Comparison of ENCODE assay signal across 8 cellular contexts in the genomic region with DNA sequence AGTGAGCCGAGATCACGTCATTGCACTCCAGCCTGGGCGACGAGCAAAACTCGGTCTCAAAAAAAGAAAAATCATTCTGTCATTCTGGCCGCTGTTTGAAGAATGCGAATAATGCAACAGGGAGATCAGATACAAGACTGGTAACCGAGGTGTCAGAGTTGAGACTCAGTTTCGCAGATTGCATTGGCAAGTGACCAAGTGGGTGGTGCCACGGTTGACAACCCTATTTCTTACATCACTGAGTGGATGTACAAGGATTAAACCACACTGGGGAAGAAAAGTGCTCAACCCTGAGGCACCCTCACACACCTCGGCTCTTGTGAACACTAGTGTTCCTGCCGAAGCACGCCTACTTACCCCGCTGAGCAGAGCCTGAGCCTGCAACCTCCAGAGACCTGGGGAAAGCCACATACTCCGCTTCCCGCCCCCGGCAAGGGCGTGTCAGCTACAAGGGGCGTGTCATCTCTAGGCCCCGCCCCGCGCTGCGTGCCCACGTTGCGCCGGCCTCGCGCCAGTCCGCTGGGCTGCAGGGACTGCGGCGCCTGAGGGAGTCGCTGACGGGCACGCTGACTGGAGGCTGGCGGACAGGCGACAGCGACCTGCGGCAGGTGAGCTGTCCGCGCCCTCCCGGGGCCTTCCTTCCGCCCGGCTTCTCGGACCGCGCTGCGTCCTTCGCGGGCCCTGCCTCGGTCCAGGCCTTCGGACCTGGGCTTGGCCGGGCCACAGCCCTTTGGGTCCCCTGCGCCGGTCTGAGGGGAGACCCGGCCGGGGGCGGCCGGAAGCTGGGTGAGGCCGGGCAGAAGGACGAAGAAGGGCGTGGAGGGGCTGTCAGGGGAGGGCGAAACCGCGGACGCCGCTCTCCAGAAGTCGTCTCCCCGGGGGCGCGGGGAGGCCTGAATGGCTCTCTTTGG. TPM values are rescaled to one million over a fixed set of nuclear protein-coding genes. Genes with fewer than 3 reads are reported as not detected.
DNase-seq lines count a peak whose midpoint lies in the region; ATAC-seq and TF ChIP-seq lines count a peak whose summit lies in the region.

A gene with protein sequence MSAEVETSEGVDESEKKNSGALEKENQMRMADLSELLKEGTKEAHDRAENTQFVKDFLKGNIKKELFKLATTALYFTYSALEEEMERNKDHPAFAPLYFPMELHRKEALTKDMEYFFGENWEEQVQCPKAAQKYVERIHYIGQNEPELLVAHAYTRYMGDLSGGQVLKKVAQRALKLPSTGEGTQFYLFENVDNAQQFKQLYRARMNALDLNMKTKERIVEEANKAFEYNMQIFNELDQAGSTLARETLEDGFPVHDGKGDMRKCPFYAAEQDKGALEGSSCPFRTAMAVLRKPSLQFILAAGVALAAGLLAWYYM (plus strand): TSS at position 519 of the 911 bp plus-strand sequence. CDS start 29,127 bp downstream, outside the sequence.

- H3K27me3 Mint-ChIP-seq in activated T-cell treated with anti-CD3 and anti-CD28 coated beads, Interleukin-2, amount 50 U/mL, for 24 hours: no peaks in the 10 kb centered on the region

- H3K4me3 Mint-ChIP-seq in activated T-cell treated with anti-CD3 and anti-CD28 coated beads, Interleukin-2, amount 50 U/mL, for 24 hours: peak within 1 kb of the TSS; percentile 91

- no peak; the same call in 1 of the 2 replicates for TF ChIP-seq CTCF in PC-9 (conservative IDR thresholded peaks at IDR 0.05)

- H3K4me3 ChIP-seq in PC-9 (peak within 1 kb of the TSS; percentile 96), esophagus (ENCODE audit: low read depth in 1 of 2, low read length in 2 of 2) (peak within 1 kb of the TSS; percentile 87 to 89), muscle layer of colon (ENCODE audit: low read depth in 1 of 2, low read length in 2 of 2) (peak within 1 kb of the TSS; percentile 69 to 93)

- peaks cover 45% of the 10 kb centered on the region; the same call in 1 of the 2 replicates for H3F3A ChIP-seq in PC-9 (ENCODE audit: insufficient read depth, low read depth)

- H3K27ac ChIP-seq in PC-9 (peak within 1 kb of the TSS; percentile 71), esophagus (ENCODE audit: low read depth in 2 of 2, low read length in 1 of 2) (peak within 1 kb of the TSS; percentile 93), muscle layer of colon (ENCODE audit: low read depth, low read length) (peak within 1 kb of the TSS; percentile 58)

- no peaks in the 10 kb centered on the region; the same call in 1 of the 2 replicates for H4K20me1 ChIP-seq in PC-9 (ENCODE audit: insufficient read depth)

- H3K9me3 Mint-ChIP-seq in activated T-cell treated with anti-CD3 and anti-CD28 coated beads, Interleukin-2, amount 50 U/mL, for 24 hours: peaks cover 2% of the 10 kb centered on the region

- peak within 1 kb of the TSS; percentile 4 for H3K9ac ChIP-seq in muscle layer of colon (ENCODE audit: low read length)

- peaks cover 76% of the 10 kb centered on the region for H3K79me2 ChIP-seq in PC-9 (ENCODE audit: low read depth)

- peak within 1 kb of the TSS; percentile 91 for H3K4me2 ChIP-seq in PC-9

- H3K4me1 ChIP-seq in PC-9 (replicated peaks; ENCODE audit: insufficient read depth): peaks cover 27% of the 10 kb centered on the region
- H3K4me1 ChIP-seq in esophagus (ENCODE audit: control insufficient read depth in 2 of 2, insufficient read depth in 2 of 2, low read length in 1 of 2): peaks cover 0 to 8% of the 10 kb centered on the region in 2 donors
- peaks cover 9% of the 10 kb centered on the region for H3K4me1 ChIP-seq in muscle layer of colon (ENCODE audit: insufficient read depth, low read length)

- POLR2A ChIA-PET in PC-9 (lab: Charles Lee; ENCODE audit: unreplicated experiment): interaction anchor here (0.5 to 0.8 kb wide), 6 partner anchors 13 to 1289 kb away, joined by 3 to 31 read pairs (median 8); no protein-coding TSS in a partner anchor

- TF ChIP-seq EP300 in Ishikawa (IDR thresholded peaks at IDR 0.05; ENCODE audit: borderline replicate concordance): no peak

- H3K27me3 ChIP-seq in PC-9 (ENCODE audit: insufficient read depth, low read depth) (no peaks in the 10 kb centered on the region), esophagus (ENCODE audit: control insufficient read depth in 1 of 2, insufficient read depth in 2 of 2, low read length in 2 of 2) (no peaks in the 10 kb centered on the region), muscle layer of colon (ENCODE audit: control insufficient read depth in 1 of 2, insufficient read depth in 2 of 2, low read length in 2 of 2) (no peaks in the 10 kb centered on the region)

- H2AFZ ChIP-seq in PC-9: peak within 1 kb of the TSS; percentile 88

- H3K36me3 ChIP-seq in PC-9 (ENCODE audit: low read depth) (no peaks in the 10 kb centered on the region), esophagus (ENCODE audit: control insufficient read depth in 2 of 2, insufficient read depth in 2 of 2, low read length in 1 of 2) (no peaks in the 10 kb centered on the region), muscle layer of colon (ENCODE audit: insufficient read depth, low read length) (no peaks in the 10 kb centered on the region)

- H3K4me1 Mint-ChIP-seq in activated T-cell treated with anti-CD3 and anti-CD28 coated beads, Interleukin-2, amount 50 U/mL, for 24 hours (ENCODE audit: low read depth): peaks cover 49% of the 10 kb centered on the region

- CTCF ChIA-PET in PC-9 (lab: Charles Lee): interaction anchor here (0.7 to 1.8 kb wide), 3 partner anchors 24 to 110 kb away, joined by 3 to 6 read pairs (median 4); no protein-coding TSS in a partner anchor

- no TSS peak for BruUV-seq in PC-9 (replicated peaks; lab: Mats Ljungman, UMichigan)

- peak; percentile 75 for ATAC-seq in GM21576 (IDR thresholded peaks at IDR 0.05; ENCODE audit: unreplicated experiment)

- DNase-seq in DMS53 (lab: John Stamatoyannopoulos, UW) (peak; percentile 97), PC-9 (peak; percentile 86 to 99)
- peak; percentile 99 for DNase-seq in activated T-cell treated with anti-CD3 and anti-CD28 coated beads, Interleukin-2, amount 50 U/mL, for 24 hours
- DNase-seq in stimulated activated CD8-positive, alpha-beta memory T cell treated with anti-CD3 and anti-CD28 coated beads, Interleukin-7, amount 100 ng/mL, for 4 hours (ENCODE audit: low read depth in 2 of 2): peak; percentile 87 to 89

- H3K9me3 ChIP-seq in PC-9 (ENCODE audit: insufficient read depth, low read depth) (no peaks in the 10 kb centered on the region), esophagus (ENCODE audit: control insufficient read depth in 2 of 2, insufficient read depth in 1 of 2, low read depth in 1 of 2, low read length in 1 of 2) (no peaks in the 10 kb centered on the region), muscle layer of colon (ENCODE audit: low read length) (no peaks in the 10 kb centered on the region)

- intact Hi-C loops in PC-9 (cut with micrococcal nuclease; ENCODE audit: unreplicated experiment): loop anchor here (1.0 kb wide), 1 partner anchor 24 kb away; no protein-coding TSS in a partner anchor

- no peak for TF ChIP-seq RAD21 in Ishikawa (IDR thresholded peaks at IDR 0.05; ENCODE audit: low read depth)

- H3K36me3 Mint-ChIP-seq in activated T-cell treated with anti-CD3 and anti-CD28 coated beads, Interleukin-2, amount 50 U/mL, for 24 hours (ENCODE audit: low read depth): peaks cover 35% of the 10 kb centered on the region

- WGBS in esophagus, 2 donors: 9% methylated on average over 61 to 70 of the region's 70 CpGs

- H3K9me2 ChIP-seq in PC-9 (ENCODE audit: insufficient read depth): no peaks in the 10 kb centered on the region

- peak within 1 kb of the TSS; percentile 90 for H3K27ac Mint-ChIP-seq in activated T-cell treated with anti-CD3 and anti-CD28 coated beads, Interleukin-2, amount 50 U/mL, for 24 hours

TF ChIP-seq in Ishikawa, 13 proteins besides CTCF, POLR2A, EP300 and RAD21 (continues in another document):
- TF ChIP-seq FOXM1 (IDR thresholded peaks at IDR 0.05; ENCODE audit: borderline replicate concordance, low read depth) (no peak), ZBTB7A (IDR thresholded peaks at IDR 0.05; ENCODE audit: low read depth) (peak; percentile 91), TAF1 (IDR thresholded peaks at IDR 0.05; ENCODE audit: low read depth) (peak; percentile 93), YY1 (IDR thresholded peaks at IDR 0.05; ENCODE audit: low read depth) (0 out of 2 replicates have a peak, but pooled peaks have one; percentile 29), CREB1 (IDR thresholded peaks at IDR 0.05; ENCODE audit: low read depth) (peak; percentile 38; the same call in 1 of the 2 replicates), TEAD4 (IDR thresholded peaks at IDR 0.05) (no peak; the same call in none of the 2 replicates), NFIC (IDR thresholded peaks at IDR 0.05) (no peak; the same call in 1 of the 2 replicates)
- TF ChIP-seq, protein P1, sequence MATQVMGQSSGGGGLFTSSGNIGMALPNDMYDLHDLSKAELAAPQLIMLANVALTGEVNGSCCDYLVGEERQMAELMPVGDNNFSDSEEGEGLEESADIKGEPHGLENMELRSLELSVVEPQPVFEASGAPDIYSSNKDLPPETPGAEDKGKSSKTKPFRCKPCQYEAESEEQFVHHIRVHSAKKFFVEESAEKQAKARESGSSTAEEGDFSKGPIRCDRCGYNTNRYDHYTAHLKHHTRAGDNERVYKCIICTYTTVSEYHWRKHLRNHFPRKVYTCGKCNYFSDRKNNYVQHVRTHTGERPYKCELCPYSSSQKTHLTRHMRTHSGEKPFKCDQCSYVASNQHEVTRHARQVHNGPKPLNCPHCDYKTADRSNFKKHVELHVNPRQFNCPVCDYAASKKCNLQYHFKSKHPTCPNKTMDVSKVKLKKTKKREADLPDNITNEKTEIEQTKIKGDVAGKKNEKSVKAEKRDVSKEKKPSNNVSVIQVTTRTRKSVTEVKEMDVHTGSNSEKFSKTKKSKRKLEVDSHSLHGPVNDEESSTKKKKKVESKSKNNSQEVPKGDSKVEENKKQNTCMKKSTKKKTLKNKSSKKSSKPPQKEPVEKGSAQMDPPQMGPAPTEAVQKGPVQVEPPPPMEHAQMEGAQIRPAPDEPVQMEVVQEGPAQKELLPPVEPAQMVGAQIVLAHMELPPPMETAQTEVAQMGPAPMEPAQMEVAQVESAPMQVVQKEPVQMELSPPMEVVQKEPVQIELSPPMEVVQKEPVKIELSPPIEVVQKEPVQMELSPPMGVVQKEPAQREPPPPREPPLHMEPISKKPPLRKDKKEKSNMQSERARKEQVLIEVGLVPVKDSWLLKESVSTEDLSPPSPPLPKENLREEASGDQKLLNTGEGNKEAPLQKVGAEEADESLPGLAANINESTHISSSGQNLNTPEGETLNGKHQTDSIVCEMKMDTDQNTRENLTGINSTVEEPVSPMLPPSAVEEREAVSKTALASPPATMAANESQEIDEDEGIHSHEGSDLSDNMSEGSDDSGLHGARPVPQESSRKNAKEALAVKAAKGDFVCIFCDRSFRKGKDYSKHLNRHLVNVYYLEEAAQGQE (IDR thresholded peaks at IDR 0.05; ENCODE audit: low read depth): no peak
- TF ChIP-seq, protein P2, sequence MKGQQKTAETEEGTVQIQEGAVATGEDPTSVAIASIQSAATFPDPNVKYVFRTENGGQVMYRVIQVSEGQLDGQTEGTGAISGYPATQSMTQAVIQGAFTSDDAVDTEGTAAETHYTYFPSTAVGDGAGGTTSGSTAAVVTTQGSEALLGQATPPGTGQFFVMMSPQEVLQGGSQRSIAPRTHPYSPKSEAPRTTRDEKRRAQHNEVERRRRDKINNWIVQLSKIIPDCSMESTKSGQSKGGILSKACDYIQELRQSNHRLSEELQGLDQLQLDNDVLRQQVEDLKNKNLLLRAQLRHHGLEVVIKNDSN (IDR thresholded peaks at IDR 0.05): peak; percentile 58; the same call in 1 of the 2 replicates

RNA-seq across cellular contexts. Expression of the gene that starts here (rescaled TPM):
- 68.1 and 69.5 TPM in 2 replicates for total RNA-seq in PC-9 (2021)
- polyA plus RNA-seq in esophagus: 10 to 100 TPM; 77.1 to 85.9 TPM

Comparison
In these comparisons a context has a peak if more than half of its experiments do, and no peak if none do; other contexts are left out.
1. Peak in every context shown above with its lines: DNase-seq, ATAC-seq, H3K4me3 ChIP-seq and H3K27ac ChIP-seq.